Comparison of ENCODE assay signal across 8 cellular contexts in genomic region chr1:212488436-212489283, GRCh38. TPM values are rescaled to one million over a fixed set of nuclear protein-coding genes. Genes with fewer than 3 reads are reported as not detected.
DNase-seq lines count a peak whose midpoint lies in the region; ATAC-seq and TF ChIP-seq lines count a peak whose summit lies in the region.

No MANE protein-coding gene starts in this region.

- H3K9me3 ChIP-seq in left ventricle myocardium inferior (replicated peaks) (no peaks in the 10 kb centered on the region), mesodermal cell (ENCODE audit: control insufficient read depth, low read length) (no peaks in the 10 kb centered on the region)

- H3K36me3 ChIP-seq in left ventricle myocardium inferior (no peaks in the 10 kb centered on the region), mesodermal cell (ENCODE audit: control insufficient read depth, insufficient read depth, low read length) (no peaks in the 10 kb centered on the region)

- DNase-seq in Right ventricle myocardium inferior (ENCODE audit: missing footprints) (no peak), left ventricle myocardium inferior (no peak), NCI-H460 (ENCODE audit: extremely low read depth, low read depth) (peak; percentile 83), Kasumi-1 (lab: John Stamatoyannopoulos, UW) (no peak)
- DNase-seq in central memory CD8-positive, alpha-beta T cell (ENCODE audit: low spot score in 2 of 2), result no peak
- DNase-seq in central memory CD4-positive, alpha-beta T cell, result no peak

- no peaks in the 10 kb centered on the region for H3K27me3 ChIP-seq in left ventricle myocardium inferior (ENCODE audit: low read depth)

- peak overlapping the region; percentile 69 for H3K27ac Mint-ChIP-seq in central memory CD8-positive, alpha-beta T cell (ENCODE audit: low read depth)

- peaks cover 1% of the 10 kb centered on the region for H3K36me3 Mint-ChIP-seq in central memory CD8-positive, alpha-beta T cell (ENCODE audit: insufficient read depth)

- H3K4me1 Mint-ChIP-seq in central memory CD8-positive, alpha-beta T cell, result peaks cover 5% of the 10 kb centered on the region

- H3K27ac ChIP-seq in left ventricle myocardium inferior (replicated peaks) (no peak overlapping the region), mesodermal cell (ENCODE audit: low read depth, low read length, severe bottlenecking) (peak overlapping the region; percentile 43)

- no peaks in the 10 kb centered on the region for H3K9me3 Mint-ChIP-seq in central memory CD8-positive, alpha-beta T cell

- ATAC-seq in Right ventricle myocardium inferior (peak; percentile 69), HG02571 (IDR thresholded peaks at IDR 0.05; ENCODE audit: unreplicated experiment) (peak; percentile 78)
- no peak for ATAC-seq in central memory CD8-positive, alpha-beta T cell (replicated peaks; ENCODE audit: extremely low read depth, poor library complexity, severe bottlenecking)

- H3K4me1 ChIP-seq in left ventricle myocardium inferior (peaks cover 17% of the 10 kb centered on the region), mesodermal cell (ENCODE audit: control insufficient read depth, insufficient read depth, low read length, poor library complexity, severe bottlenecking) (peaks cover 18% of the 10 kb centered on the region)

- 67 to 92% methylated on average over 3 of the region's 4 CpGs for WGBS in mesodermal cell (ENCODE audit: insufficient coverage in 2 of 2), 2 experiments

- no peak for TF ChIP-seq CTCF in left ventricle myocardium inferior (IDR thresholded peaks at IDR 0.05; ENCODE audit: borderline replicate concordance)

- no peak overlapping the region for H3K4me3 Mint-ChIP-seq in central memory CD8-positive, alpha-beta T cell

- H3K4me3 ChIP-seq in left ventricle myocardium inferior, result no peak overlapping the region
- H3K4me3 ChIP-seq in mesodermal cell (ENCODE audit: extremely low read depth, insufficient read depth, low read length, poor library complexity, severe bottlenecking), result no peak overlapping the region

- intact Hi-C loops in Right ventricle myocardium inferior (cut with DNase I), result loop anchor here (5.0 kb wide), 1 partner anchor 69 kb away; no protein-coding TSS in a partner anchor
- intact Hi-C loops in left ventricle myocardium inferior (cut with micrococcal nuclease), result loop anchor here (10.0 kb wide), 1 partner anchor 126 kb away; no protein-coding TSS in a partner anchor

- H3K27me3 Mint-ChIP-seq in central memory CD8-positive, alpha-beta T cell, result peaks cover 11% of the 10 kb centered on the region

RNA-seq across cellular contexts. Expression of gene NENF, which starts 55.9 kb away (rescaled TPM):
- total RNA-seq in Right ventricle myocardium inferior, result 119 TPM
- 108 TPM for total RNA-seq in left ventricle myocardium inferior
- 101 and 137 TPM in 2 replicates for total RNA-seq in NCI-H460 (2014; rRNA removed; shearing (Covaris generic))
- polyA plus RNA-seq in NCI-H460 (2014; cell fraction: nucleus; rRNA removed), result 41.7 and 203 TPM in 2 replicates
- 25.3 TPM for polyA plus RNA-seq in mesodermal cell (2013, experiment 1 of 2)
- polyA plus RNA-seq in mesodermal cell (2013, experiment 2 of 2), result 22.2 TPM
